ENCODE assay signal across 8 cellular contexts in genomic region chr17:45150911-45151809, GRCh38. TPM values are rescaled to one million over a fixed set of nuclear protein-coding genes. Genes with fewer than 3 reads are reported as not detected.
DNase-seq lines count a peak whose midpoint lies in the region; ATAC-seq, FAIRE-seq and TF ChIP-seq lines count a peak whose summit lies in the region.

No MANE protein-coding gene starts in this region.

- no peak for ATAC-seq in body of pancreas

- H3K36me3 ChIP-seq in HUES64 (ENCODE audit: insufficient read depth, low read length) (no peaks in the 10 kb centered on the region), body of pancreas (replicated peaks in 1 of 2; ENCODE audit: insufficient read depth in 1 of 2, low read depth in 2 of 2) (no peaks in the 10 kb centered on the region), mucosa of stomach (ENCODE audit: control insufficient read depth, insufficient read depth, low read length) (no peaks in the 10 kb centered on the region)

- H3K27me3 ChIP-seq in HUES64 (ENCODE audit: insufficient read depth, low read length) (no peaks in the 10 kb centered on the region), body of pancreas (no peaks in the 10 kb centered on the region), mucosa of stomach (ENCODE audit: control insufficient read depth, insufficient read depth, low read length) (no peaks in the 10 kb centered on the region)

- TF ChIP-seq CTCF in AG09309 (IDR thresholded peaks at IDR 0.05; ENCODE audit: control insufficient read depth, insufficient read depth, low read depth, low read length, missing control alignments) (no peak), body of pancreas (IDR thresholded peaks at IDR 0.05) (no peak)

- peaks cover 18% of the 10 kb centered on the region for H3K4me1 ChIP-seq in HUES64 (ENCODE audit: insufficient read depth, low read length)
- H3K4me1 ChIP-seq in body of pancreas = peaks cover 48% of the 10 kb centered on the region
- peaks cover 24% of the 10 kb centered on the region for H3K4me1 ChIP-seq in mucosa of stomach (ENCODE audit: control insufficient read depth, insufficient read depth, low read length)

- TF ChIP-seq POLR2A in body of pancreas (IDR thresholded peaks at IDR 0.05) = no peak

- H3K9ac ChIP-seq in HUES64 (ENCODE audit: low read depth, low read length) = peak overlapping the region; percentile 24; the same call in 1 of the 2 replicates
- peak overlapping the region; percentile 41 for H3K9ac ChIP-seq in mucosa of stomach (ENCODE audit: low read length)

- H3K4me3 ChIP-seq in AG09309 (ENCODE audit: control insufficient read depth, low read depth, low read length) = peak overlapping the region; percentile 87
- H3K4me3 ChIP-seq in HUES64 (ENCODE audit: low read length) = peak overlapping the region; percentile 84
- no peak overlapping the region for H3K4me3 ChIP-seq in body of pancreas
- H3K4me3 ChIP-seq in mucosa of stomach (ENCODE audit: low read length) = no peak overlapping the region

- DNase-seq in AG09309 (ENCODE audit: low read depth) (no peak), body of pancreas (no peak), HUDEP-2 (lab: John Stamatoyannopoulos, UW; ENCODE audit: unreplicated experiment in 76 of 76) (no peak), HTR-8/SVneo (ENCODE audit: insufficient read length, low spot score) (no peak), GF-D8 (lab: John Stamatoyannopoulos, UW) (no peak)
- DNase-seq in activated CD4-positive, CD25-positive, alpha-beta regulatory T cell treated with anti-CD3 and anti-CD28 coated beads, Interleukin-2, amount 50 U/mL, for 72 hours = no peak

- intact Hi-C loops in body of pancreas (cut with DNase I) = no loop called here

- no peaks in the 10 kb centered on the region for H3K9me3 ChIP-seq in HUES64 (ENCODE audit: insufficient read depth, low read depth, low read length)
- no peaks in the 10 kb centered on the region for H3K9me3 ChIP-seq in body of pancreas
- no peaks in the 10 kb centered on the region for H3K9me3 ChIP-seq in mucosa of stomach (ENCODE audit: control insufficient read depth, low read length)

- H3K27ac ChIP-seq in HUES64 (ENCODE audit: low read depth, low read length) (no peak overlapping the region), body of pancreas (peak overlapping the region; percentile 29 to 93 (median 70))

- FAIRE-seq in HTR-8/SVneo (lab: Jason Lieb, UNC) = no peak

- 65% methylated on average over 6 of the region's 8 CpGs for WGBS in HUES64
- WGBS in body of pancreas, 2 donors = 17 to 18% methylated on average over 8 of the region's 8 CpGs

RNA-seq across cellular contexts. Expression of gene HEXIM1, which starts 2.9 kb away (rescaled TPM):
- 19.1 TPM for polyA plus RNA-seq in HUES64 (2013, experiment 1 of 2)
- polyA plus RNA-seq in HUES64 (2013, experiment 2 of 2) = 18.6 TPM
- 10 to 100 TPM; 13.8 to 15.3 TPM for total RNA-seq in body of pancreas

RNA-seq across cellular contexts. Expression of gene HEXIM2, which starts 10.5 kb away (rescaled TPM):
- polyA plus RNA-seq in HUES64 (2013, experiment 1 of 2) = 7.7 TPM
- 6.8 TPM for polyA plus RNA-seq in HUES64 (2013, experiment 2 of 2)
- 10 to 100 TPM in 1 of 2 donors, 1 to 10 TPM in 1; 5.9 to 10.1 TPM for total RNA-seq in body of pancreas

RNA-seq across cellular contexts. Expression of gene ACBD4, which starts 15.7 kb away (rescaled TPM):
- 1.9 TPM for polyA plus RNA-seq in HUES64 (2013, experiment 1 of 2)
- polyA plus RNA-seq in HUES64 (2013, experiment 2 of 2) = 3.7 TPM
- total RNA-seq in body of pancreas = 10 to 100 TPM; 20.8 to 21.1 TPM

RNA-seq across cellular contexts. Expression of gene PLCD3, which starts 18.8 kb away (rescaled TPM):
- 16.4 TPM for polyA plus RNA-seq in HUES64 (2013, experiment 1 of 2)
- polyA plus RNA-seq in HUES64 (2013, experiment 2 of 2) = 21.9 TPM
- total RNA-seq in body of pancreas = 10 to 100 TPM in 1 of 2 donors, 1 to 10 TPM in 1; 5.4 to 23.4 TPM

Comparison
In these comparisons a context has a peak if more than half of its experiments do, and no peak if none do; other contexts are left out.
1. H3K4me3 ChIP-seq: peak in AG09309 (single experiment) and HUES64 (single experiment); none in body of pancreas (0 of 2) and mucosa of stomach (single experiment).